27 cellular contexts compared by ENCODE assay signal in genomic region chr1:204581759-204582158, GRCh38.
"Had no signal": no experiment of that assay in that cellular context is flagged by ENCODE, and none has a peak within 500 bp of the region (broad histone marks: within the 10 kb centered on the region; RNA-seq: fewer than 3 reads in every experiment).

No MANE protein-coding gene starts in this region.

- H3K9me3 ChIP-seq: SJCRH30 had no signal

- H3K36me3 ChIP-seq: brain microvascular endothelial cell, SJCRH30, WERI-Rb-1 had no signal

- H3K4me3 Mint-ChIP-seq: activated CD4-positive, alpha-beta T cell treated with anti-CD3 and anti-CD28 coated beads, Interleukin-2, amount 10 ng/mL, durations not matched to agents 24 days and 14 days; activated CD8-positive, alpha-beta T cell treated with anti-CD3 and anti-CD28 coated beads for 36 hours; activated naive CD8-positive, alpha-beta T cell treated with anti-CD3 and anti-CD28 coated beads for 36 hours; activated T-cell treated with anti-CD3 and anti-CD28 coated beads, Interleukin-2, amount 50 U/mL, for 24 hours had no signal

- H3K27me3 Mint-ChIP-seq: activated CD4-positive, alpha-beta T cell treated with anti-CD3 and anti-CD28 coated beads, Interleukin-2, amount 10 ng/mL, durations not matched to agents 24 days and 14 days; activated CD8-positive, alpha-beta T cell treated with anti-CD3 and anti-CD28 coated beads for 36 hours; activated naive CD8-positive, alpha-beta T cell treated with anti-CD3 and anti-CD28 coated beads for 36 hours; activated T-cell treated with anti-CD3 and anti-CD28 coated beads, Interleukin-2, amount 50 U/mL, for 24 hours had no signal

- H3K4me3 ChIP-seq: SJCRH30, SK-N-MC had no signal

- H3K9me3 Mint-ChIP-seq: activated CD4-positive, alpha-beta T cell treated with anti-CD3 and anti-CD28 coated beads, Interleukin-2, amount 10 ng/mL, durations not matched to agents 24 days and 14 days; activated CD8-positive, alpha-beta T cell treated with anti-CD3 and anti-CD28 coated beads for 36 hours; activated naive CD8-positive, alpha-beta T cell treated with anti-CD3 and anti-CD28 coated beads for 36 hours; activated T-cell treated with anti-CD3 and anti-CD28 coated beads, Interleukin-2, amount 50 U/mL, for 24 hours; activated T-helper 2 cell treated with anti-CD3 and anti-CD28 coated beads, Interferon-gamma antibody, Interleukin-2, Interleukin-4, amounts not matched to agents 10 μg/mL and 5 μg/mL and 100 μg/mL, durations not matched to agents 14 hours and 24 hours and 36 hours had no signal

- ATAC-seq: activated CD8-positive, alpha-beta T cell treated with anti-CD3 and anti-CD28 coated beads for 36 hours; Panc1 had no signal

- H3K27me3 ChIP-seq: brain microvascular endothelial cell had no signal

- H3K27ac Mint-ChIP-seq: activated CD4-positive, alpha-beta T cell treated with anti-CD3 and anti-CD28 coated beads, Interleukin-2, amount 10 ng/mL, durations not matched to agents 24 days and 14 days; activated CD8-positive, alpha-beta T cell treated with anti-CD3 and anti-CD28 coated beads for 36 hours; activated naive CD8-positive, alpha-beta T cell treated with anti-CD3 and anti-CD28 coated beads for 36 hours; activated T-cell treated with anti-CD3 and anti-CD28 coated beads, Interleukin-2, amount 50 U/mL, for 24 hours; activated T-helper 2 cell treated with anti-CD3 and anti-CD28 coated beads, Interferon-gamma antibody, Interleukin-2, Interleukin-4, amounts not matched to agents 10 μg/mL and 5 μg/mL and 100 μg/mL, durations not matched to agents 14 hours and 24 hours and 36 hours had no signal

- H3K4me1 ChIP-seq: SJCRH30 had no signal

- H3K27ac ChIP-seq: brain microvascular endothelial cell, SJCRH30, SK-N-MC, WERI-Rb-1 had no signal

- DNase-seq: activated CD4-positive, alpha-beta T cell treated with anti-CD3 and anti-CD28 coated beads, Interleukin-2, amount 10 ng/mL, durations not matched to agents 24 days and 14 days; activated CD4-positive, alpha-beta T cell treated with anti-CD3 and anti-CD28 coated beads, Interleukin-2, amount 50 U/mL, for 4 hours; activated CD8-positive, alpha-beta T cell treated with anti-CD3 and anti-CD28 coated beads for 36 hours; activated gamma-delta T cell; activated naive CD4-positive, alpha-beta T cell treated with anti-CD3 and anti-CD28 coated beads, Interleukin-2, amount 50 U/mL, for 16 hours; activated naive CD8-positive, alpha-beta T cell treated with anti-CD3 and anti-CD28 coated beads for 36 hours; activated T-cell treated with anti-CD3 and anti-CD28 coated beads, Interleukin-2, amount 50 U/mL, for 24 hours; amniotic stem cell; aorta; brain microvascular endothelial cell; central memory CD4-positive, alpha-beta T cell; MM.1S; MV-4-11; NCI-H1092; NCI-H1436 treated with DMSO at 0.1 percent for 48 hours; NCI-H1694 treated with DMSO at 0.1 percent for 48 hours; NCI-H2029; NCI-H345; NCI-H526; NCI-H748 treated with DMSO at 0.1 percent for 48 hours; SHP77; SJCRH30; T1000; WERI-Rb-1 had no signal
